Comparison of ENCODE assay signal across 21 cellular contexts in genomic region chr16:27962197-27962596, GRCh38.
DNase-seq lines count a peak whose midpoint lies in the region; ATAC-seq, FAIRE-seq and TF ChIP-seq lines count a peak whose summit lies in the region.
"Had no signal": no experiment of that assay in that cellular context is flagged by ENCODE, and none has a peak within 500 bp of the region (broad histone marks: within the 10 kb centered on the region; RNA-seq: fewer than 3 reads in every experiment).

No MANE protein-coding gene starts in this region.

- H3K36me3 Mint-ChIP-seq in WTC11 = no peaks in the 10 kb centered on the region; the same call in none of the 2 replicates
- H3K36me3 Mint-ChIP-seq: CD8-positive, alpha-beta T cell had no signal

- H3K9me3 Mint-ChIP-seq in WTC11 = peaks cover 7% of the 10 kb centered on the region

- CTCF ChIA-PET in WTC11 (lab: Charles Lee) = interaction anchor here (1.2 to 2.2 kb wide), 2 partner anchors 10 kb away, joined by 6 to 7 read pairs; no protein-coding TSS in a partner anchor

- ATAC-seq in WTC11 (no peak), sciatic nerve (no peak)
- ATAC-seq: A549; CD8-positive, alpha-beta T cell had no signal

- no peak for DNase-seq in WTC11 (ENCODE audit: low spot score)
- peak; percentile 12 for DNase-seq in coronary artery (ENCODE audit: low spot score)
- DNase-seq in sciatic nerve (ENCODE audit: low spot score) = peak; percentile 2
- DNase-seq in MV-4-11 (lab: John Stamatoyannopoulos, UW) = no peak
- no peak for DNase-seq in GM12892 (ENCODE audit: insufficient read length)
- DNase-seq: AML-193; Caco-2; Calu3; CD4-positive, alpha-beta T cell; CD8-positive, alpha-beta T cell; DMS79 treated with DMSO at 0.1 percent for 48 hours; GF-D8 had no signal

- TF ChIP-seq POLR2A in GM12892 (IDR thresholded peaks at IDR 0.05; ENCODE audit: low read depth, low read length) = no peak

- intact Hi-C loops in sciatic nerve (cut with DNase I) = no loop called here

- no peak overlapping the region for H3K4me3 ChIP-seq in coronary artery
- H3K4me3 ChIP-seq: A549; BLaER1 treated with 17β-estradiol and CSF1 and Interleukin-3, amounts not matched to agents 10 nM and 100 nM had no signal

- peaks cover 7% of the 10 kb centered on the region; the same call in 1 of the 2 replicates for H3K27me3 Mint-ChIP-seq in WTC11 (ENCODE audit: low read depth)

- FAIRE-seq in GM12892 (lab: Jason Lieb, UNC) = no peak
- FAIRE-seq: A549, D721Med, G401.6, GM12891, GM18507 had no signal

- TF ChIP-seq CTCF in WTC11 (IDR thresholded peaks at IDR 0.05) = no peak
- TF ChIP-seq CTCF in coronary artery (IDR thresholded peaks at IDR 0.05) = no peak

- no peak overlapping the region for H3K4me3 Mint-ChIP-seq in WTC11
- H3K4me3 Mint-ChIP-seq: B cell; CD4-positive, alpha-beta T cell; CD8-positive, alpha-beta T cell had no signal

- POLR2A ChIA-PET in WTC11 (lab: Charles Lee) = no interaction called here

- H3K27ac Mint-ChIP-seq in WTC11 = no peak overlapping the region
- H3K27ac Mint-ChIP-seq: B cell; CD4-positive, alpha-beta T cell; CD8-positive, alpha-beta T cell had no signal

- no peaks in the 10 kb centered on the region for H3K4me1 Mint-ChIP-seq in WTC11
- H3K4me1 Mint-ChIP-seq: B cell had no signal

- no peak overlapping the region for H3K27ac ChIP-seq in coronary artery
- H3K27ac ChIP-seq: 22Rv1; A549; BLaER1 treated with 17β-estradiol and CSF1 and Interleukin-3, amounts not matched to agents 10 nM and 100 nM; C4-2B had no signal

TF ChIP-seq in WTC11, 78 proteins besides CTCF, POLR2A, EP300 and RAD21:
- no peak for TF ChIP-seq ATF1 (CRISPR knock-in tag; IDR thresholded peaks at IDR 0.05)
- TF ChIP-seq GTF2I (CRISPR knock-in tag; conservative IDR thresholded peaks at IDR 0.05) = peak; percentile 46; the same call in 1 of the 2 replicates
- TF ChIP-seq E2F4 (CRISPR knock-in tag; IDR thresholded peaks at IDR 0.05; ENCODE audit: borderline replicate concordance, low read depth) = no peak
- TF ChIP-seq USF2 (CRISPR knock-in tag; IDR thresholded peaks at IDR 0.05) = no peak; the same call in 1 of the 2 replicates
- no peak for TF ChIP-seq FOXK1 (CRISPR knock-in tag; IDR thresholded peaks at IDR 0.05)

Comparison
In these comparisons a context has a peak if more than half of its experiments do, and no peak if none do; other contexts are left out.
1. DNase-seq: peak in coronary artery (single experiment) and sciatic nerve (single experiment); none in WTC11 (single experiment), MV-4-11 (single experiment) and GM12892 (single experiment).